ENCODE assay signal across 11 cellular contexts in genomic region chr7:2156756-2157472, GRCh38.
A peak's percentile ranks its signal among the peaks of the same experiment; 100 is the strongest.
DNase-seq lines count a peak whose midpoint lies in the region; ATAC-seq, FAIRE-seq and TF ChIP-seq lines count a peak whose summit lies in the region.
"Had no signal": no experiment of that assay in that cellular context is flagged by ENCODE, and none has a peak within 500 bp of the region (broad histone marks: within the 10 kb centered on the region; RNA-seq: fewer than 3 reads in every experiment).

No MANE protein-coding gene starts in this region.

- intact Hi-C loops in PC-3 (cut with micrococcal nuclease) = loop anchor here (1.0 to 5.0 kb wide), 5 partner anchors 18 to 190 kb away; no protein-coding TSS in a partner anchor
- intact Hi-C loops in cardiac septum (cut with DNase I) = no loop called here
- intact Hi-C loops in psoas muscle (cut with DNase I) = loop anchor here in 1 of 2 donors (5.0 kb wide), 1 partner anchor 40 kb away; no protein-coding TSS in a partner anchor

- no peaks in the 10 kb centered on the region for H3K9me2 ChIP-seq in PC-3 (replicated peaks; ENCODE audit: low read length)

- H3F3A ChIP-seq in PC-3 (ENCODE audit: low read length, unreplicated experiment) = no peaks in the 10 kb centered on the region

- POLR2A ChIA-PET in A549 (lab: Yijun Ruan, JAX) = no interaction called here
- POLR2A ChIA-PET in PC-3 (lab: Charles Lee; ENCODE audit: unreplicated experiment) = interaction anchor here (0.5 kb wide), 1 partner anchor 122 kb away, joined by 4 read pairs; no protein-coding TSS in a partner anchor

- H3K4me3 ChIP-seq in A549 (no peak overlapping the region), PC-3 (ENCODE audit: low read length) (no peak overlapping the region), psoas muscle (no peak overlapping the region)
- H3K4me3 ChIP-seq: GM23338, smooth muscle cell had no signal

- no peak for FAIRE-seq in A549 (lab: Jason Lieb, UNC)

- in situ Hi-C loops in GM13976 (cut with MboI; ENCODE audit: low sequenced_read_pairs, unreplicated experiment) = no loop called here

- 93% methylated on average over 15 of the region's 15 CpGs for WGBS in A549 (ENCODE audit: missing lambda C conversion rate)
- 59 to 72% (median 62%) methylated on average over 15 of the region's 15 CpGs for WGBS in psoas muscle, 3 donors

- TF ChIP-seq POLR2A in A549 (IDR thresholded peaks at IDR 0.05; ENCODE audit: low read length) = no peak

- DNase-seq in A549 (ENCODE audit: low read depth in 1 of 2, low spot score in 1 of 2) (no peak), PC-3 (no peak), cardiac septum (ENCODE audit: low spot score) (peak; percentile 10), psoas muscle (peak in 1 of 2 donors; percentile 10), GM13976 (ENCODE audit: low spot score) (no peak), mesenteric fat pad (ENCODE audit: low spot score) (no peak)
- no peak for DNase-seq in stimulated activated CD4-positive, alpha-beta T cell treated with anti-CD3 and anti-CD28 coated beads, Interleukin-12 subunit alpha, Interleukin-12 subunit beta, amount 100 ng/mL, for 4 hours

- H3K4me2 ChIP-seq in A549 (peak overlapping the region; percentile 36; the same call in 2 of the 3 replicates), PC-3 (ENCODE audit: low read length) (peak overlapping the region; percentile 32)
- H3K4me2 ChIP-seq: GM23338, smooth muscle cell had no signal

- H3K4me1 ChIP-seq in A549 (peaks cover 24% of the 10 kb centered on the region), PC-3 (ENCODE audit: insufficient read depth, low read length) (peaks cover 19% of the 10 kb centered on the region), psoas muscle (peaks cover 27% of the 10 kb centered on the region)

- H3K27me3 ChIP-seq in PC-3 (ENCODE audit: low read length) (no peaks in the 10 kb centered on the region), psoas muscle (ENCODE audit: insufficient read depth in 3 of 3, low read length in 2 of 3) (no peaks in the 10 kb centered on the region)

- H3K9ac ChIP-seq in PC-3 (ENCODE audit: low read length) = no peak overlapping the region

- no peaks in the 10 kb centered on the region for H3K9me3 ChIP-seq in A549
- H3K9me3 ChIP-seq in PC-3 (ENCODE audit: low read length) = no peaks in the 10 kb centered on the region
- H3K9me3 ChIP-seq in psoas muscle = no peaks in the 10 kb centered on the region

- H3K36me3 ChIP-seq in PC-3 (ENCODE audit: low read depth, low read length) (no peaks in the 10 kb centered on the region), psoas muscle (ENCODE audit: insufficient read depth in 1 of 2, low read depth in 1 of 2) (no peaks in the 10 kb centered on the region)

- H2AFZ ChIP-seq in PC-3 (ENCODE audit: low read length) = no peak overlapping the region
- H2AFZ ChIP-seq: GM23338 had no signal

- ATAC-seq in A549 = no peak
- ATAC-seq in PC-3 = no peak
- ATAC-seq in psoas muscle = peak; percentile 46 to 65 (median 58)
- ATAC-seq in GM18873 (IDR thresholded peaks at IDR 0.05; ENCODE audit: low FRiP score, unreplicated experiment) = no peak
- ATAC-seq: GM23338; natural killer cell treated with Interleukin-12 subunit alpha and Interleukin-12 subunit beta and Interleukin-15 and Interleukin-18, amount 100 ng/mL, for 72 hours had no signal

- peaks cover 18% of the 10 kb centered on the region; the same call in 1 of the 2 replicates for H4K20me1 ChIP-seq in PC-3 (ENCODE audit: low read length)

- BruUV-seq in PC-3 (replicated peaks; lab: Mats Ljungman, UMichigan) = no TSS peak

- TF ChIP-seq CTCF in A549 (IDR thresholded peaks at IDR 0.05) (no peak), PC-3 (conservative IDR thresholded peaks at IDR 0.05; ENCODE audit: low read depth, low read length) (no peak), psoas muscle (IDR thresholded peaks at IDR 0.05) (no peak), GM13976 (IDR thresholded peaks at IDR 0.05; ENCODE audit: borderline replicate concordance, control extremely low read depth, extremely low read depth, insufficient read depth, missing control alignments) (no peak)

- TF ChIP-seq RAD21 in A549 (conservative IDR thresholded peaks at IDR 0.05 in 1 of 2, IDR thresholded peaks at IDR 0.05 in 1 of 2) = no peak

- no peak for TF ChIP-seq EP300 in A549 (IDR thresholded peaks at IDR 0.05)

- CTCF ChIA-PET in A549 (lab: Yijun Ruan, JAX) (interaction anchor here (1.0 to 1.3 kb wide), 4 partner anchors 10 to 191 kb away, joined by 3 to 4 read pairs (median 3); no protein-coding TSS in a partner anchor), PC-3 (lab: Charles Lee) (interaction anchor here (0.7 kb wide), 1 partner anchor 493 kb away, joined by 5 read pairs; no protein-coding TSS in a partner anchor)

- H3K79me2 ChIP-seq in PC-3 (ENCODE audit: low read length) = no peaks in the 10 kb centered on the region

- H3K27ac ChIP-seq in A549 (no peak overlapping the region), PC-3 (ENCODE audit: low read length) (peak overlapping the region; percentile 60), psoas muscle (peak overlapping the region; percentile 78)

TF ChIP-seq in A549, 52 proteins besides CTCF, POLR2A, EP300 and RAD21:
- no peak for TF ChIP-seq MAFK (IDR thresholded peaks at IDR 0.05; ENCODE audit: partially characterized antibody)
- TF ChIP-seq FOSL2 (IDR thresholded peaks at IDR 0.05) = no peak
- no peak for TF ChIP-seq FOSL2 (CRISPR knock-in tag; IDR thresholded peaks at IDR 0.05)
- TF ChIP-seq USF2 (IDR thresholded peaks at IDR 0.05) = no peak
- TF ChIP-seq EHMT2 (IDR thresholded peaks at IDR 0.05; ENCODE audit: low read depth) = no peak
- TF ChIP-seq CBX8 (IDR thresholded peaks at IDR 0.05) = no peak
- TF ChIP-seq CHD2 (IDR thresholded peaks at IDR 0.05; ENCODE audit: low read length, partially characterized antibody) = no peak
- no peak for TF ChIP-seq HMGXB4 (CRISPR knock-in tag; IDR thresholded peaks at IDR 0.05; ENCODE audit: borderline replicate concordance)

Comparison
In these comparisons a context has a peak if more than half of its experiments do, and no peak if none do; other contexts are left out.
1. ATAC-seq: peak in psoas muscle (4 of 4); none in A549 (0 of 2), PC-3 (single experiment) and GM18873 (single experiment).
2. H3K27ac ChIP-seq: peak in PC-3 (single experiment) and psoas muscle (single experiment); none in A549 (0 of 2).